In the genomic region with DNA sequence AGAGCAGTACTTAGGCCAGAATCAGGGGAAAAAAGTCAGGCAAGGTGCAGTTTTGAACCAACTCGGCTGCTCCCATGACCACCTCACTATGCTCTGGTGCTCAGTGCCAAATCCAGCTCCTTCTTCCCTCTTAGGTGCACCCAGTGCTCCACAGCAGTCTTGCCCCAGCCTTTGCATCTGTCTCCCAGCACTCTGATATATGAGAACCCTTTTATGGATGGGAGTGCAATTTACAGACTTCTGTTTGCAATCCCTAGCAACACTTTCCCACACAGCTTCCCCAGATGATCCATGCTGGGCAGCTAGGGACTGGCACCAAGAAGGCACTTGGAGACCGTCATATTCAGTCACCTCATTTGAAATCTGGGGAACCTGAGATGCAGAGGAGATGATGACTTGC, we compare ENCODE assay signal across 18 cellular contexts.
"Had no signal": no experiment of that assay in that cellular context is flagged by ENCODE, and none has a peak within 500 bp of the region (broad histone marks: within the 10 kb centered on the region; RNA-seq: fewer than 3 reads in every experiment).

No MANE protein-coding gene starts in this region.

- H3K79me2 ChIP-seq: parathyroid adenoma had no signal

- DNase-seq: cortex of kidney; dorsolateral prefrontal cortex; effector memory CD4-positive, alpha-beta T cell; gastrocnemius medialis; heart right ventricle; hypothalamus; islet precursor cell; left ventricle myocardium inferior; lower lobe of right lung; right lobe of liver; stimulated activated CD4-positive, alpha-beta T cell treated with anti-CD3 and anti-CD28 coated beads, Interleukin-4, amount 100 ng/mL, for 1 hour had no signal

- H3K27ac ChIP-seq: dorsolateral prefrontal cortex, epithelial cell of prostate, esophagus muscularis mucosa, heart right ventricle, left ventricle myocardium inferior, lower lobe of right lung, parathyroid adenoma, prostate gland, right lobe of liver, tibial nerve had no signal

- H3K4me1 ChIP-seq: lower lobe of right lung, parathyroid adenoma, prostate gland, right lobe of liver, tibial nerve had no signal

- ATAC-seq: heart right ventricle; lower lobe of right lung; natural killer cell treated with Interleukin-12 subunit alpha and Interleukin-12 subunit beta and Interleukin-15 and Interleukin-18, amount 100 ng/mL, for 72 hours; right lobe of liver; stimulated activated memory B cell treated with anti-CD40 and anti-IgM and Interleukin-4, amounts not matched to agents 10 μg/mL and 1 μg/mL and 100 μg/mL, for 72 hours had no signal

- H3K9ac ChIP-seq: parathyroid adenoma had no signal

- H3K27me3 ChIP-seq: dorsolateral prefrontal cortex, gastrocnemius medialis, right lobe of liver, tibial nerve had no signal

- H2AFZ ChIP-seq: parathyroid adenoma had no signal

- H3K4me3 ChIP-seq: dorsolateral prefrontal cortex, esophagus muscularis mucosa, gastrocnemius medialis, heart right ventricle, left ventricle myocardium inferior, lower lobe of right lung, prostate gland, right lobe of liver, tibial nerve had no signal

- H3K36me3 ChIP-seq: esophagus muscularis mucosa, gastrocnemius medialis, heart right ventricle, left ventricle myocardium inferior, lower lobe of right lung, prostate gland, right lobe of liver, tibial nerve had no signal

- H3K9me3 ChIP-seq: esophagus muscularis mucosa, gastrocnemius medialis, heart right ventricle, left ventricle myocardium inferior, lower lobe of right lung, prostate gland, right lobe of liver, tibial nerve had no signal
